Comparison of ENCODE assay signal across 20 cellular contexts in genomic region chr11:104876324-104876723, GRCh38. TPM values are rescaled to one million over a fixed set of nuclear protein-coding genes. Genes with fewer than 3 reads are reported as not detected.
DNase-seq lines count a peak whose midpoint lies in the region; ATAC-seq and TF ChIP-seq lines count a peak whose summit lies in the region.
"Had no signal": no experiment of that assay in that cellular context is flagged by ENCODE, and none has a peak within 500 bp of the region (broad histone marks: within the 10 kb centered on the region; RNA-seq: fewer than 3 reads in every experiment).

No MANE protein-coding gene starts in this region.

- intact Hi-C loops in activated CD4-positive, alpha-beta T cell treated with anti-CD3 and anti-CD28 coated beads for 36 hours (cut with DNase I, micrococcal nuclease), result loop anchor here (2.0 to 5.0 kb wide), 2 partner anchors 30 to 41 kb away; no protein-coding TSS in a partner anchor

- POLR2A ChIA-PET in activated CD4-positive, alpha-beta T cell treated with anti-CD3 and anti-CD28 coated beads for 36 hours (lab: Charles Lee), result no interaction called here
- POLR2A ChIA-PET in CD8-positive, alpha-beta memory T cell (lab: Charles Lee), result interaction anchor here (0.8 kb wide), 1 partner anchor 92 kb away, joined by 3 read pairs; the partner anchor contains the start of gene CASP4

- H3K27ac ChIP-seq in CD8-positive, alpha-beta memory T cell (ENCODE audit: low read depth, low read length), result no peak overlapping the region
- H3K27ac ChIP-seq: brain microvascular endothelial cell, right atrium auricular region, SJSA1, upper lobe of left lung had no signal

- H3K27me3 Mint-ChIP-seq in activated CD4-positive, alpha-beta T cell treated with anti-CD3 and anti-CD28 coated beads for 36 hours, result no peaks in the 10 kb centered on the region
- no peaks in the 10 kb centered on the region for H3K27me3 Mint-ChIP-seq in CD8-positive, alpha-beta memory T cell
- H3K27me3 Mint-ChIP-seq in activated T-helper 17 cell treated with anti-CD3 and anti-CD28 coated beads, Interleukin-2, amount 50 U/mL, for 72 hours, result no peaks in the 10 kb centered on the region
- H3K27me3 Mint-ChIP-seq in naive B cell (no peaks in the 10 kb centered on the region), nephron progenitor cell (ENCODE audit: low read depth, poor library complexity) (peaks cover 4% of the 10 kb centered on the region)

- H3K27me3 ChIP-seq in CD8-positive, alpha-beta memory T cell (ENCODE audit: insufficient read depth, low read length, poor library complexity, severe bottlenecking), result no peaks in the 10 kb centered on the region
- H3K27me3 ChIP-seq: brain microvascular endothelial cell, right atrium auricular region, SJSA1, upper lobe of left lung had no signal

- DNase-seq in activated CD4-positive, alpha-beta T cell treated with anti-CD3 and anti-CD28 coated beads for 36 hours, result no peak
- DNase-seq in activated CD4-positive, alpha-beta T cell treated with anti-CD3 and anti-CD28 coated beads for 4 hours, result no peak
- DNase-seq in CD8-positive, alpha-beta memory T cell, result no peak
- DNase-seq in naive B cell, result no peak
- no peak for DNase-seq in nephron progenitor cell
- no peak for DNase-seq in central memory CD4-positive, alpha-beta T cell
- DNase-seq: activated CD4-positive, alpha-beta T cell treated with anti-CD3 and anti-CD28 coated beads, Interleukin-2, amount 50 U/mL, for 48 hours; activated gamma-delta T cell; brain microvascular endothelial cell; dermis blood vessel endothelial cell; erythroblast; NCI-H69; PC-3; stimulated activated naive CD4-positive, alpha-beta T cell treated with Interleukin-2 at 50 U/mL for 16 hours; upper lobe of left lung had no signal

- no peaks in the 10 kb centered on the region for H3K9me3 Mint-ChIP-seq in activated CD4-positive, alpha-beta T cell treated with anti-CD3 and anti-CD28 coated beads for 36 hours (ENCODE audit: low read depth)
- H3K9me3 Mint-ChIP-seq in CD8-positive, alpha-beta memory T cell, result no peaks in the 10 kb centered on the region
- H3K9me3 Mint-ChIP-seq in activated T-helper 17 cell treated with anti-CD3 and anti-CD28 coated beads, Interleukin-2, amount 50 U/mL, for 72 hours, result peaks cover 4% of the 10 kb centered on the region
- H3K9me3 Mint-ChIP-seq in naive B cell, result peaks cover 0 to 2% (median 0%) of the 10 kb centered on the region in 7 donors
- H3K9me3 Mint-ChIP-seq in nephron progenitor cell, result no peaks in the 10 kb centered on the region
- H3K9me3 Mint-ChIP-seq: GM23338 had no signal

- H3K27ac Mint-ChIP-seq in activated CD4-positive, alpha-beta T cell treated with anti-CD3 and anti-CD28 coated beads for 36 hours, result peak overlapping the region; percentile 86
- peak overlapping the region; percentile 58 to 94 (median 87) for H3K27ac Mint-ChIP-seq in CD8-positive, alpha-beta memory T cell
- H3K27ac Mint-ChIP-seq in activated T-helper 17 cell treated with anti-CD3 and anti-CD28 coated beads, Interleukin-2, amount 50 U/mL, for 72 hours, result peak overlapping the region; percentile 65
- H3K27ac Mint-ChIP-seq in naive B cell (peak overlapping the region; percentile 85 to 95 (median 91)), nephron progenitor cell (no peak overlapping the region)
- H3K27ac Mint-ChIP-seq: GM23338 had no signal

- CTCF ChIA-PET in activated CD4-positive, alpha-beta T cell treated with anti-CD3 and anti-CD28 coated beads for 36 hours (lab: Charles Lee), result no interaction called here
- CTCF ChIA-PET in CD8-positive, alpha-beta memory T cell (lab: Charles Lee), result interaction anchor here (0.9 kb wide), 1 partner anchor 17 kb away, joined by 3 read pairs; no protein-coding TSS in a partner anchor

- ATAC-seq in activated CD4-positive, alpha-beta T cell treated with anti-CD3 and anti-CD28 coated beads for 36 hours, result no peak
- peak; percentile 43 for ATAC-seq in activated T-helper 17 cell treated with anti-CD3 and anti-CD28 coated beads, Interleukin-2, amount 50 U/mL, for 72 hours (replicated peaks)
- ATAC-seq in naive B cell (ENCODE audit: low read depth in 2 of 2) (peak; percentile 52 to 64), GM19452 (IDR thresholded peaks at IDR 0.05; ENCODE audit: unreplicated experiment) (no peak)
- ATAC-seq: GM23338, PC-3 had no signal

- peaks cover 27% of the 10 kb centered on the region for H3K4me1 Mint-ChIP-seq in activated CD4-positive, alpha-beta T cell treated with anti-CD3 and anti-CD28 coated beads for 36 hours
- peaks cover 39 to 50% (median 45%) of the 10 kb centered on the region in 3 donors for H3K4me1 Mint-ChIP-seq in CD8-positive, alpha-beta memory T cell
- H3K4me1 Mint-ChIP-seq in activated T-helper 17 cell treated with anti-CD3 and anti-CD28 coated beads, Interleukin-2, amount 50 U/mL, for 72 hours, result peaks cover 19% of the 10 kb centered on the region
- H3K4me1 Mint-ChIP-seq in naive B cell (peaks cover 31 to 57% (median 57%) of the 10 kb centered on the region in 3 donors), nephron progenitor cell (no peaks in the 10 kb centered on the region)
- H3K4me1 Mint-ChIP-seq: GM23338 had no signal

- H3K36me3 Mint-ChIP-seq in activated CD4-positive, alpha-beta T cell treated with anti-CD3 and anti-CD28 coated beads for 36 hours (ENCODE audit: low read depth), result no peaks in the 10 kb centered on the region
- H3K36me3 Mint-ChIP-seq in CD8-positive, alpha-beta memory T cell, result peaks cover 0 to 16% (median 2%) of the 10 kb centered on the region in 3 donors
- H3K36me3 Mint-ChIP-seq in activated T-helper 17 cell treated with anti-CD3 and anti-CD28 coated beads, Interleukin-2, amount 50 U/mL, for 72 hours (ENCODE audit: low read depth), result no peaks in the 10 kb centered on the region
- H3K36me3 Mint-ChIP-seq in naive B cell (no peaks in the 10 kb centered on the region), nephron progenitor cell (ENCODE audit: low read depth) (no peaks in the 10 kb centered on the region)

- H3K4me3 ChIP-seq in CD8-positive, alpha-beta memory T cell (ENCODE audit: low read length), result peak overlapping the region; percentile 12
- H3K4me3 ChIP-seq: GM23338, right atrium auricular region, SJSA1, upper lobe of left lung had no signal

- no peaks in the 10 kb centered on the region for H3K36me3 ChIP-seq in CD8-positive, alpha-beta memory T cell (ENCODE audit: insufficient read depth, low read length)
- H3K36me3 ChIP-seq: brain microvascular endothelial cell, right atrium auricular region, SJSA1, upper lobe of left lung had no signal

- no peaks in the 10 kb centered on the region for H3K9me3 ChIP-seq in CD8-positive, alpha-beta memory T cell (ENCODE audit: low read length)
- H3K9me3 ChIP-seq: right atrium auricular region, SJSA1, upper lobe of left lung had no signal

- H3K4me1 ChIP-seq in CD8-positive, alpha-beta memory T cell (ENCODE audit: insufficient read depth, low read length), result peaks cover 32% of the 10 kb centered on the region
- H3K4me1 ChIP-seq: right atrium auricular region, SJSA1, upper lobe of left lung had no signal

- H3K4me3 Mint-ChIP-seq in activated CD4-positive, alpha-beta T cell treated with anti-CD3 and anti-CD28 coated beads for 36 hours, result peak overlapping the region; percentile 11
- H3K4me3 Mint-ChIP-seq in CD8-positive, alpha-beta memory T cell, result peak overlapping the region; percentile 67 to 82 (median 72)
- peak overlapping the region; percentile 67 for H3K4me3 Mint-ChIP-seq in activated T-helper 17 cell treated with anti-CD3 and anti-CD28 coated beads, Interleukin-2, amount 50 U/mL, for 72 hours
- peak overlapping the region; percentile 55 to 83 (median 72) for H3K4me3 Mint-ChIP-seq in naive B cell
- no peak overlapping the region for H3K4me3 Mint-ChIP-seq in nephron progenitor cell
- H3K4me3 Mint-ChIP-seq: GM23338 had no signal

- no peak for TF ChIP-seq CTCF in nephron progenitor cell (IDR thresholded peaks at IDR 0.05)

RNA-seq across cellular contexts. Expression of gene CASP12, which starts 21.9 kb away (rescaled TPM):
- total RNA-seq in activated CD4-positive, alpha-beta T cell treated with anti-CD3 and anti-CD28 coated beads for 36 hours, result not detected
- total RNA-seq in CD8-positive, alpha-beta memory T cell, result not detected
- polyA plus RNA-seq in CD8-positive, alpha-beta memory T cell, result not detected
- not detected for total RNA-seq in activated T-helper 17 cell treated with anti-CD3 and anti-CD28 coated beads, Interleukin-2, amount 50 U/mL, for 72 hours
- under 1 TPM in 2 of 6 donors, not detected in 4; 0.31 to 0.45 TPM for polyA plus RNA-seq in naive B cell (ENCODE audit: low read depth in 6 of 6)
- total RNA-seq: GM23338, PC-3, SJSA1 had no signal
- polyA plus RNA-seq: GM23338 had no signal

Comparison
In these comparisons a context has a peak if more than half of its experiments do, and no peak if none do; other contexts are left out.
1. ATAC-seq: peak in activated T-helper 17 cell treated with anti-CD3 and anti-CD28 coated beads, Interleukin-2, amount 50 U/mL, for 72 hours (single experiment) and naive B cell (2 of 2); none in activated CD4-positive, alpha-beta T cell treated with anti-CD3 and anti-CD28 coated beads for 36 hours (single experiment) and GM19452 (single experiment).